In genomic region chrX:9188117-9188516, GRCh38 we compare ENCODE assay signal across 27 cellular contexts.
DNase-seq lines count a peak whose midpoint lies in the region; ATAC-seq lines count a peak whose summit lies in the region.
"Had no signal": no experiment of that assay in that cellular context is flagged by ENCODE, and none has a peak within 500 bp of the region (broad histone marks: within the 10 kb centered on the region; RNA-seq: fewer than 3 reads in every experiment).

No MANE protein-coding gene starts in this region.

- ATAC-seq in GM19395 (IDR thresholded peaks at IDR 0.05; ENCODE audit: unreplicated experiment) (no peak), GM18909 (IDR thresholded peaks at IDR 0.05; ENCODE audit: poor library complexity, unreplicated experiment) (no peak)
- ATAC-seq: activated CD4-positive, alpha-beta T cell treated with anti-CD3 and anti-CD28 coated beads for 36 hours; foreskin keratinocyte; heart right ventricle; mucosa of descending colon had no signal

- DNase-seq in COLO668 (lab: John Stamatoyannopoulos, UW; ENCODE audit: unreplicated experiment) (peak; percentile 2), NCI-H128 (lab: John Stamatoyannopoulos, UW; ENCODE audit: unreplicated experiment) (peak; percentile 5), NCI-H510A (lab: John Stamatoyannopoulos, UW) (peak; percentile 5), SHP77 (lab: John Stamatoyannopoulos, UW) (peak; percentile 4 to 18), RPMI8226 (no peak), SIG-M5 (lab: John Stamatoyannopoulos, UW) (no peak)
- DNase-seq: activated CD4-positive, alpha-beta T cell treated with anti-CD3 and anti-CD28 coated beads for 36 hours; activated CD8-positive, alpha-beta memory T cell treated with anti-CD3 and anti-CD28 coated beads for 24 hours; activated gamma-delta T cell; activated naive CD8-positive, alpha-beta T cell treated with anti-CD3 and anti-CD28 coated beads, Interleukin-2, amount 10 ng/mL, durations not matched to agents 7 days and 5 days; caudate nucleus; DMS79 treated with DMSO at 0.1 percent for 48 hours; endodermal cell; foreskin keratinocyte; GF-D8; heart right ventricle; kidney glomerular epithelial cell; mucosa of descending colon; NCI-H146; nephron progenitor cell; ovary; small intestine; stimulated activated CD4-positive, alpha-beta T cell treated with anti-CD3 and anti-CD28 coated beads, Interleukin-1b, Interleukin-23, amount 100 ng/mL, for 48 hours; stimulated activated CD8-positive, alpha-beta memory T cell treated with anti-CD3 and anti-CD28 coated beads, Interleukin-4, amount 100 ng/mL, for 48 hours; transverse colon had no signal

Comparison
In these comparisons a context has a peak if more than half of its experiments do, and no peak if none do; other contexts are left out.
1. DNase-seq: peak in COLO668 (single experiment), NCI-H128 (single experiment), NCI-H510A (single experiment) and SHP77 (2 of 2); none in RPMI8226 (single experiment) and SIG-M5 (single experiment).